In genomic region chr14:64438181-64438839, GRCh38 we compare ENCODE assay signal across 9 cellular contexts. TPM values are rescaled to one million over a fixed set of nuclear protein-coding genes. Genes with fewer than 3 reads are reported as not detected.
DNase-seq lines count a peak whose midpoint lies in the region; ATAC-seq lines count a peak whose summit lies in the region.
"Had no signal": no experiment of that assay in that cellular context is flagged by ENCODE, and none has a peak within 500 bp of the region (broad histone marks: within the 10 kb centered on the region; RNA-seq: fewer than 3 reads in every experiment).

No MANE protein-coding gene starts in this region.

- H3K4me3 ChIP-seq in GM23248 (peak overlapping the region; percentile 17; the same call in 1 of the 2 replicates), skeletal muscle cell (ENCODE audit: low read depth, low read length) (no peak overlapping the region)

- peaks cover 32% of the 10 kb centered on the region for H3F3A ChIP-seq in GM23248 (ENCODE audit: insufficient read depth)

- DNase-seq in GM23248 (peak; percentile 88), fibroblast of peridontal ligament (ENCODE audit: extremely low read depth) (peak; percentile 97), skeletal muscle cell (ENCODE audit: low read depth) (peak; percentile 65), 8988T (no peak), T-helper 9 cell (no peak)
- no peak for DNase-seq in T-helper 2 cell treated with Interferon-gamma antibody and Interleukin-4, amounts not matched to agents 5 μg/mL and 100 μg/mL, for 36 hours (ENCODE audit: low spot score)

- H3K9me3 ChIP-seq in GM23248 (ENCODE audit: low read depth): no peaks in the 10 kb centered on the region

- ATAC-seq in GM21529 (IDR thresholded peaks at IDR 0.05; ENCODE audit: unreplicated experiment) (no peak), HG02759 (IDR thresholded peaks at IDR 0.05; ENCODE audit: unreplicated experiment) (no peak)

- H3K4me1 ChIP-seq in GM23248 (ENCODE audit: insufficient read depth): peaks cover 31% of the 10 kb centered on the region

- H3K27me3 ChIP-seq in GM23248 (replicated peaks; ENCODE audit: insufficient read depth): no peaks in the 10 kb centered on the region

- H3K4me3 Mint-ChIP-seq in T-helper 2 cell treated with Interferon-gamma antibody and Interleukin-4, amounts not matched to agents 5 μg/mL and 100 μg/mL, for 36 hours: no peak overlapping the region
- H3K4me3 Mint-ChIP-seq: memory B cell had no signal

- in situ Hi-C loops in GM23248 (cut with MboI): no loop called here

- H3K4me1 Mint-ChIP-seq in T-helper 2 cell treated with Interferon-gamma antibody and Interleukin-4, amounts not matched to agents 5 μg/mL and 100 μg/mL, for 36 hours (ENCODE audit: low read depth): peaks cover 15% of the 10 kb centered on the region
- H3K4me1 Mint-ChIP-seq: memory B cell had no signal

- peak overlapping the region; percentile 53 for H3K27ac ChIP-seq in GM23248

- H3K36me3 ChIP-seq in GM23248 (ENCODE audit: low read depth): 0 out of 2 replicates have a peak, but pooled peaks cover 12% of the 10 kb centered on the region

- peak overlapping the region; percentile 18 for H3K27ac Mint-ChIP-seq in T-helper 2 cell treated with Interferon-gamma antibody and Interleukin-4, amounts not matched to agents 5 μg/mL and 100 μg/mL, for 36 hours
- H3K27ac Mint-ChIP-seq: memory B cell had no signal

- no peak overlapping the region; the same call in 1 of the 2 replicates for H3K9ac ChIP-seq in GM23248

- no peaks in the 10 kb centered on the region for H3K79me2 ChIP-seq in GM23248 (ENCODE audit: insufficient read depth)

- no peaks in the 10 kb centered on the region for H3K9me3 Mint-ChIP-seq in T-helper 2 cell treated with Interferon-gamma antibody and Interleukin-4, amounts not matched to agents 5 μg/mL and 100 μg/mL, for 36 hours
- H3K9me3 Mint-ChIP-seq: memory B cell had no signal

- H3K36me3 Mint-ChIP-seq in T-helper 2 cell treated with Interferon-gamma antibody and Interleukin-4, amounts not matched to agents 5 μg/mL and 100 μg/mL, for 36 hours (ENCODE audit: low read depth): peaks cover 58% of the 10 kb centered on the region

- H3K9me2 ChIP-seq in GM23248 (ENCODE audit: insufficient read depth): no peaks in the 10 kb centered on the region

- H3K27me3 Mint-ChIP-seq in T-helper 2 cell treated with Interferon-gamma antibody and Interleukin-4, amounts not matched to agents 5 μg/mL and 100 μg/mL, for 36 hours (ENCODE audit: low read depth): no peaks in the 10 kb centered on the region
- H3K27me3 Mint-ChIP-seq: memory B cell had no signal

- no peaks in the 10 kb centered on the region for H4K20me1 ChIP-seq in GM23248 (ENCODE audit: insufficient read depth)

- H3K4me2 ChIP-seq in GM23248 (ENCODE audit: unreplicated experiment): peak overlapping the region; percentile 54

- no peak overlapping the region for H2AFZ ChIP-seq in GM23248

- WGBS in GM23248 (ENCODE audit: low coverage in 1 of 2, low lambda C conversion rate in 2 of 2, missing lambda C conversion rate in 2 of 2), 2 experiments: 6 to 7% methylated on average over 3 of the region's 3 CpGs

RNA-seq across cellular contexts. Expression of gene AKAP5, which starts 27.0 kb away (rescaled TPM):
- 0.22 and 0.89 TPM in 2 replicates for total RNA-seq in GM23248 (2014; rRNA removed; shearing (Covaris generic))
- polyA plus RNA-seq in GM23248 (2016; fragmentation: Nextera tagmentation; extraction: Ambion mirVana): 0.08 and 0.19 TPM in 2 replicates

RNA-seq across cellular contexts. Expression of gene MTHFD1, which starts 50.2 kb away (rescaled TPM):
- total RNA-seq in GM23248 (2014; rRNA removed; shearing (Covaris generic)): 23.4 and 24.1 TPM in 2 replicates
- polyA plus RNA-seq in GM23248 (2016; fragmentation: Nextera tagmentation; extraction: Ambion mirVana): 45.6 and 52.9 TPM in 2 replicates

Comparison
In these comparisons a context has a peak if more than half of its experiments do, and no peak if none do; other contexts are left out.
1. DNase-seq: peak in GM23248 (single experiment), fibroblast of peridontal ligament (single experiment) and skeletal muscle cell (single experiment); none in T-helper 2 cell treated with Interferon-gamma antibody and Interleukin-4, amounts not matched to agents 5 μg/mL and 100 μg/mL, for 36 hours (single experiment), 8988T (single experiment) and T-helper 9 cell (single experiment).